Comparison of ENCODE assay signal across 15 cellular contexts in genomic region chr5:36950586-36951457, GRCh38.
DNase-seq lines count a peak whose midpoint lies in the region; ATAC-seq, FAIRE-seq and TF ChIP-seq lines count a peak whose summit lies in the region.
"Had no signal": no experiment of that assay in that cellular context is flagged by ENCODE, and none has a peak within 500 bp of the region (broad histone marks: within the 10 kb centered on the region; RNA-seq: fewer than 3 reads in every experiment).

No MANE protein-coding gene starts in this region.

- H2AFZ ChIP-seq in HepG2 (ENCODE audit: low read length) (no peak overlapping the region), GM23338 (no peak overlapping the region)

- H3K36me3 ChIP-seq in brain microvascular endothelial cell (replicated peaks) (no peaks in the 10 kb centered on the region), HepG2 (replicated peaks in 1 of 2; ENCODE audit: control insufficient read depth in 1 of 2, insufficient read depth in 2 of 2, low read length in 2 of 2) (0 out of 5 replicates have a peak, but pooled peaks cover 0 to 5% of the 10 kb centered on the region in 2 experiments), GM23338 (ENCODE audit: insufficient read depth) (no peaks in the 10 kb centered on the region)

- H3K79me2 ChIP-seq in HepG2 (ENCODE audit: insufficient read depth, low read length) = peaks cover 67% of the 10 kb centered on the region
- H3K79me2 ChIP-seq in GM23338 (replicated peaks; ENCODE audit: insufficient read depth) = peaks cover 84% of the 10 kb centered on the region

- intact Hi-C loops in HepG2 (cut with micrococcal nuclease; ENCODE audit: unreplicated experiment) = no loop called here

- H4K20me1 ChIP-seq in HepG2 (ENCODE audit: insufficient read depth, low read length) (peaks cover 21% of the 10 kb centered on the region), GM23338 (replicated peaks; ENCODE audit: insufficient read depth) (0 out of 2 replicates have a peak, but pooled peaks cover 7% of the 10 kb centered on the region)

- no peak overlapping the region for H3K27ac Mint-ChIP-seq in GM23338
- H3K27ac Mint-ChIP-seq: nephron progenitor cell had no signal

- peaks cover 3% of the 10 kb centered on the region; the same call in 1 of the 3 replicates for H3K36me3 Mint-ChIP-seq in GM23338 (ENCODE audit: low read depth)

- no peaks in the 10 kb centered on the region for H3K9me2 ChIP-seq in GM23338 (ENCODE audit: insufficient read depth)

- TF ChIP-seq POLR2A in HepG2 (IDR thresholded peaks at IDR 0.05; ENCODE audit: insufficient read depth in 1 of 2, low read depth in 2 of 2, low read length in 2 of 2) = no peak

- no peak for TF ChIP-seq CTCF in AG10803 (conservative IDR thresholded peaks at IDR 0.05; ENCODE audit: low read length)
- TF ChIP-seq CTCF in brain microvascular endothelial cell (IDR thresholded peaks at IDR 0.05; ENCODE audit: low read depth, low read length, missing control alignments) = no peak
- TF ChIP-seq CTCF in HepG2 (CRISPR knock-in tag; IDR thresholded peaks at IDR 0.05) = no peak
- TF ChIP-seq CTCF in GM23338 (conservative IDR thresholded peaks at IDR 0.05; ENCODE audit: low read depth in 2 of 2) = no peak

- no peak overlapping the region for H3K4me3 ChIP-seq in AG10803 (ENCODE audit: low read length)
- H3K4me3 ChIP-seq in brain microvascular endothelial cell (ENCODE audit: low read depth, low read length) = no peak overlapping the region
- H3K4me3 ChIP-seq in HepG2 (replicated peaks in 1 of 3; ENCODE audit: insufficient read depth in 1 of 3, low read depth in 2 of 3, low read length in 3 of 3) = no peak overlapping the region
- no peak overlapping the region for H3K4me3 ChIP-seq in GM23338
- H3K4me3 ChIP-seq: MG63 had no signal

- H3K9me3 Mint-ChIP-seq in GM23338 = no peaks in the 10 kb centered on the region
- H3K9me3 Mint-ChIP-seq: nephron progenitor cell had no signal

- CTCF ChIA-PET in HepG2 (lab: Yijun Ruan, JAX; ENCODE audit: low intra/inter-chr PET ratio, low total read pairs) = no interaction called here

- H3K4me1 Mint-ChIP-seq in GM23338 = peaks cover 11% of the 10 kb centered on the region; the same call in 2 of the 3 replicates

- no peak overlapping the region for H3K9ac ChIP-seq in HepG2 (ENCODE audit: insufficient read depth, low read depth, low read length)

- FAIRE-seq in HepG2 (lab: Jason Lieb, UNC) = no peak

- H3K27me3 ChIP-seq in brain microvascular endothelial cell (replicated peaks) = no peaks in the 10 kb centered on the region
- no peaks in the 10 kb centered on the region for H3K27me3 ChIP-seq in HepG2 (ENCODE audit: control insufficient read depth in 1 of 2, insufficient read depth in 2 of 2, low read length in 2 of 2)
- no peaks in the 10 kb centered on the region for H3K27me3 ChIP-seq in GM23338 (ENCODE audit: insufficient read depth)
- H3K27me3 ChIP-seq: MG63 had no signal

- H3K4me2 ChIP-seq in HepG2 (ENCODE audit: low read depth, low read length) (no peak overlapping the region), GM23338 (no peak overlapping the region)

- TF ChIP-seq RAD21 in HepG2 (CRISPR knock-in tag; IDR thresholded peaks at IDR 0.05) = no peak

- in situ Hi-C loops in brain microvascular endothelial cell (cut with HindIII; ENCODE audit: low pct_ligation_motif_present, low sequenced_read_pairs) (no loop called here), HepG2 (cut with HindIII; ENCODE audit: extremely low pct_ligation_motif_present, low pct_unique_long_range_greater_than_20kb) (no loop called here)

- H3K9me3 ChIP-seq in HepG2 (ENCODE audit: low read length) = no peaks in the 10 kb centered on the region
- H3K9me3 ChIP-seq: MG63 had no signal

- no peak overlapping the region for H3K4me3 Mint-ChIP-seq in GM23338
- H3K4me3 Mint-ChIP-seq: nephron progenitor cell had no signal

- H3F3A ChIP-seq in GM23338 (replicated peaks; ENCODE audit: low read depth) = no peaks in the 10 kb centered on the region

- WGBS in HepG2 (ENCODE audit: low lambda C conversion rate) = 93% methylated on average over 5 of the region's 5 CpGs

- H3K27ac ChIP-seq in brain microvascular endothelial cell (no peak overlapping the region), HepG2 (ENCODE audit: extremely low read length, insufficient read depth, low read length) (no peak overlapping the region), GM23338 (ENCODE audit: low read depth) (no peak overlapping the region)

- peaks cover 2% of the 10 kb centered on the region for H3K27me3 Mint-ChIP-seq in GM23338 (ENCODE audit: insufficient read depth, low read depth, poor library complexity)

- BruUV-seq in HepG2 (replicated peaks; lab: Mats Ljungman, UMichigan) = no TSS peak

- H3K4me1 ChIP-seq in HepG2 (ENCODE audit: insufficient read depth, low read length) (no peaks in the 10 kb centered on the region), GM23338 (ENCODE audit: insufficient read depth) (no peaks in the 10 kb centered on the region; the same call in 1 of the 2 replicates)

- ATAC-seq in HepG2 = no peak
- ATAC-seq in GM23338 = no peak
- no peak for ATAC-seq in GM18873 (IDR thresholded peaks at IDR 0.05; ENCODE audit: low FRiP score, unreplicated experiment)

- POLR2A ChIA-PET in HepG2 (lab: Yijun Ruan, JAX) = no interaction called here

- DNase-seq in AG10803 (ENCODE audit: low read depth) = peak; percentile 95
- DNase-seq in HS-5 (ENCODE audit: low read depth) = peak; percentile 89
- DNase-seq in brain microvascular endothelial cell = peak; percentile 2
- DNase-seq in HepG2 (ENCODE audit: low spot score) = no peak
- no peak for DNase-seq in GM23338 (ENCODE audit: low spot score)
- no peak for DNase-seq in globus pallidus (ENCODE audit: low spot score)
- no peak for DNase-seq in NCI-H187 (lab: John Stamatoyannopoulos, UW)
- DNase-seq: activated CD8-positive, alpha-beta memory T cell treated with anti-CD3 and anti-CD28 coated beads, Interleukin-2, amount 50 U/mL, for 48 hours; central memory CD4-positive, alpha-beta T cell; COR-L47; MG63; NCI-H774; nephron progenitor cell; T-helper 9 cell had no signal

- TF ChIP-seq EP300 in HepG2 (IDR thresholded peaks at IDR 0.05; ENCODE audit: low read depth in 2 of 2, low read length in 2 of 2) (no peak), HepG2 (CRISPR knock-in tag; IDR thresholded peaks at IDR 0.05; ENCODE audit: borderline replicate concordance) (no peak)

TF ChIP-seq in HepG2, 621 proteins besides CTCF, POLR2A, EP300 and RAD21:
- TF ChIP-seq CENPT (CRISPR knock-in tag; IDR thresholded peaks at IDR 0.05; ENCODE audit: low read depth) (no peak), CREM (IDR thresholded peaks at IDR 0.05) (0 out of 2 replicates have a peak, but pooled peaks have one; percentile 9), CREM (CRISPR knock-in tag; IDR thresholded peaks at IDR 0.05) (no peak), ZNF652 (CRISPR knock-in tag; IDR thresholded peaks at IDR 0.05; ENCODE audit: borderline replicate concordance, low read depth) (no peak)
TF ChIP-seq in HepG2: peak in this region for 1.

TF ChIP-seq in GM23338, 12 proteins besides CTCF, POLR2A, EP300 and RAD21 (continues in another document):
- TF ChIP-seq STAT1 (IDR thresholded peaks at IDR 0.05; ENCODE audit: unreplicated experiment) = no peak
- TF ChIP-seq EZH2phosphoT487 (IDR thresholded peaks at IDR 0.05; ENCODE audit: unreplicated experiment) = no peak
- no peak for TF ChIP-seq REST (IDR thresholded peaks at IDR 0.05; ENCODE audit: unreplicated experiment)
- no peak for TF ChIP-seq ZNF114 (CRISPR knock-in tag; IDR thresholded peaks at IDR 0.05)
- no peak for TF ChIP-seq ETS1 (IDR thresholded peaks at IDR 0.05)
- no peak for TF ChIP-seq JUNB (IDR thresholded peaks at IDR 0.05; ENCODE audit: unreplicated experiment)
- no peak for TF ChIP-seq NANOG (IDR thresholded peaks at IDR 0.05; ENCODE audit: borderline replicate concordance)
- TF ChIP-seq POLR2AphosphoS5 (IDR thresholded peaks at IDR 0.05; ENCODE audit: low read depth) = no peak
- TF ChIP-seq CREB1 (CRISPR knock-in tag; IDR thresholded peaks at IDR 0.05; ENCODE audit: low read depth) = no peak
- no peak for TF ChIP-seq EZH2 (IDR thresholded peaks at IDR 0.05; ENCODE audit: low read depth, unreplicated experiment)
- TF ChIP-seq ZNF331 (CRISPR knock-in tag; IDR thresholded peaks at IDR 0.05; ENCODE audit: low read depth) = no peak

Comparison
In these comparisons a context has a peak if more than half of its experiments do, and no peak if none do; other contexts are left out.
1. DNase-seq: peak in AG10803 (single experiment), HS-5 (single experiment) and brain microvascular endothelial cell (single experiment); none in HepG2 (single experiment), GM23338 (single experiment), globus pallidus (single experiment) and NCI-H187 (0 of 2).